ENCODE assay signal across 8 cellular contexts in genomic region chr9:3240651-3241268, GRCh38.
DNase-seq lines count a peak whose midpoint lies in the region; ATAC-seq and TF ChIP-seq lines count a peak whose summit lies in the region.

No MANE protein-coding gene starts in this region.

- H3K4me3 ChIP-seq in OCI-LY7 (ENCODE audit: low read depth, low read length, poor library complexity, severe bottlenecking) = no peak overlapping the region
- H3K4me3 ChIP-seq in fibroblast of lung (replicated peaks in 1 of 4; ENCODE audit: control extremely low read depth in 1 of 4, insufficient read depth in 1 of 4, low read depth in 3 of 4, low read length in 4 of 4) = no peak overlapping the region

- H3K27ac Mint-ChIP-seq in neural crest cell (ENCODE audit: unreplicated experiment) = peak overlapping the region; percentile 1

- BruUV-seq in OCI-LY7 (replicated peaks; lab: Mats Ljungman, UMichigan) = no TSS peak

- H3K27ac ChIP-seq in OCI-LY7 (ENCODE audit: low read depth, low read length, poor library complexity, severe bottlenecking) = no peak overlapping the region
- no peak overlapping the region for H3K27ac ChIP-seq in fibroblast of lung (ENCODE audit: insufficient read depth, low read length)

- H3K36me3 ChIP-seq in OCI-LY7 (ENCODE audit: insufficient read depth, low read length) (no peaks in the 10 kb centered on the region), fibroblast of lung (ENCODE audit: control insufficient read depth, insufficient read depth, low read length) (no peaks in the 10 kb centered on the region)

- DNase-seq in DMS153 (lab: John Stamatoyannopoulos, UW) (peak; percentile 30), OCI-LY7 (ENCODE audit: low spot score) (peak; percentile 85), fibroblast of lung (ENCODE audit: low read depth in 2 of 2) (peak; percentile 58 to 70), neural crest cell (ENCODE audit: low read depth, low spot score) (peak; percentile 51), stromal cell of bone marrow (ENCODE audit: low read depth) (peak; percentile 37)
- DNase-seq in activated T-cell treated with anti-CD3 and anti-CD28 coated beads, Interleukin-2, amount 50 U/mL, for 1 hour = peak; percentile 58

- TF ChIP-seq CTCF in OCI-LY7 (conservative IDR thresholded peaks at IDR 0.05; ENCODE audit: low read length) (peak; percentile 97), fibroblast of lung (conservative IDR thresholded peaks at IDR 0.05 in 1 of 2, IDR thresholded peaks at IDR 0.05 in 1 of 2; ENCODE audit: low read depth in 1 of 2, low read length in 2 of 2) (peak; percentile 75 to 92), neural crest cell (conservative IDR thresholded peaks at IDR 0.05) (peak; percentile 75)

- no peaks in the 10 kb centered on the region for H3K9me2 ChIP-seq in OCI-LY7 (ENCODE audit: insufficient read depth, low read length)

- H3K27me3 Mint-ChIP-seq in neural crest cell (ENCODE audit: low read depth) = no peaks in the 10 kb centered on the region

- CTCF ChIA-PET in OCI-LY7 (lab: Charles Lee; ENCODE audit: unreplicated experiment) = interaction anchor here (0.8 kb wide), 1 partner anchor 201 kb away, joined by 3 read pairs; no protein-coding TSS in a partner anchor

- peak overlapping the region; percentile 50; the same call in 1 of the 2 replicates for H2AFZ ChIP-seq in OCI-LY7 (ENCODE audit: low read length)
- H2AFZ ChIP-seq in fibroblast of lung (ENCODE audit: low read length) = no peak overlapping the region

- H4K20me1 ChIP-seq in OCI-LY7 (ENCODE audit: insufficient read depth, low read length) = no peaks in the 10 kb centered on the region
- no peaks in the 10 kb centered on the region for H4K20me1 ChIP-seq in fibroblast of lung (ENCODE audit: control insufficient read depth, extremely low read depth, insufficient read depth, low read length)

- peaks cover 13% of the 10 kb centered on the region for H3K36me3 Mint-ChIP-seq in neural crest cell (ENCODE audit: low read depth)

- no peak overlapping the region for H3K4me3 Mint-ChIP-seq in neural crest cell

- H3K4me2 ChIP-seq in OCI-LY7 (ENCODE audit: low read length) (no peak overlapping the region), fibroblast of lung (ENCODE audit: extremely low read depth, insufficient read depth, low read length) (no peak overlapping the region)

- intact Hi-C loops in OCI-LY7 (cut with micrococcal nuclease; ENCODE audit: unreplicated experiment) = loop anchor here (1.0 to 10.0 kb wide), 3 partner anchors 62 to 394 kb away; no protein-coding TSS in a partner anchor

- H3K9me3 Mint-ChIP-seq in neural crest cell = no peaks in the 10 kb centered on the region

- H3K79me2 ChIP-seq in OCI-LY7 (ENCODE audit: insufficient read depth, low read depth, low read length) = no peaks in the 10 kb centered on the region
- H3K79me2 ChIP-seq in fibroblast of lung (ENCODE audit: control insufficient read depth, insufficient read depth, low read length) = no peaks in the 10 kb centered on the region

- H3K4me1 Mint-ChIP-seq in neural crest cell = no peaks in the 10 kb centered on the region

- POLR2A ChIA-PET in OCI-LY7 (lab: Charles Lee) = interaction anchor here (0.7 to 1.0 kb wide), 3 partner anchors 18 to 583 kb away, joined by 3 to 4 read pairs (median 3); no protein-coding TSS in a partner anchor

- H3K9me3 ChIP-seq in OCI-LY7 (ENCODE audit: low read length) = no peaks in the 10 kb centered on the region
- H3K9me3 ChIP-seq in fibroblast of lung (ENCODE audit: control insufficient read depth, insufficient read depth, low read depth, low read length) = no peaks in the 10 kb centered on the region

- H3K9ac ChIP-seq in fibroblast of lung (ENCODE audit: insufficient read depth, low read length) = no peak overlapping the region

- no peaks in the 10 kb centered on the region for H3K27me3 ChIP-seq in fibroblast of lung (ENCODE audit: control insufficient read depth, insufficient read depth, low read length)

- ATAC-seq in GM19468 (IDR thresholded peaks at IDR 0.05; ENCODE audit: extremely low read depth, unreplicated experiment) (peak; percentile 85), HG03571 (IDR thresholded peaks at IDR 0.05; ENCODE audit: unreplicated experiment) (peak; percentile 84)

- H3K4me1 ChIP-seq in OCI-LY7 (ENCODE audit: insufficient read depth, low read length, poor library complexity, severe bottlenecking) (peaks cover 8% of the 10 kb centered on the region), fibroblast of lung (ENCODE audit: control insufficient read depth, extremely low read depth, insufficient read depth, low read length) (peaks cover 2% of the 10 kb centered on the region)

Comparison
In these comparisons a context has a peak if more than half of its experiments do, and no peak if none do; other contexts are left out.
1. DNase-seq: peak in every context shown above with its lines; median percentile 85 in OCI-LY7; 64 in fibroblast of lung; 58 in activated T-cell treated with anti-CD3 and anti-CD28 coated beads, Interleukin-2, amount 50 U/mL, for 1 hour; 51 in neural crest cell; 37 in stromal cell of bone marrow; 30 in DMS153.